ENCODE assay signal across 15 cellular contexts in the genomic region with DNA sequence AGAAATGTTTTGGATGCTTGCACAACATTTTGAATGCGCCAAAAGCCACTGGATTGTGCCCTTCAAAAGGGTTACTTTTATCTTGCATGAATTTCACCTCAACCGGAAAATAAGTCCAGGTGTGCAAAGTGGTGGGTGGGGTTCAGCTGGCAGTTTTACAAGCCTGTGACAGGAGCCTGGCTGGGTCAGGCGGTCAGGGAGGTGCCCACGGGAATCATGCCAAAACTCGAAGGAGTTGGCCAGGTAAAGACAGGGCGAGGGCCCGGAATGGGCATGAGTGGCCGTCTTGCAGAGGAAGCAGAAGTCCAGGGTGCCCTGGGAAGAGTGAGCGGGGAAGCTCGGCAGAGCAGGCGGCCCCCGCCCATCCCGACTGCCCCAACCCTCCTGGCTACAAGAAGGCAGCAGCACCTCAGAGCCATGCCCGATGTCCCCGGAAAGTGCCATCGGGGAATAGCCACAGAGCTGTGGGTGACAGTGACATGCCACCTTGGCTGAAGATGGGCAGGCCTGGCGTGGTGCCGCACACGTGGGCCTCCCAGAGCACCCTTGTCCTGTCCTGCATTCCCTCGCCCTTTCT. TPM values are rescaled to one million over a fixed set of nuclear protein-coding genes. Genes with fewer than 3 reads are reported as not detected.
DNase-seq lines count a peak whose midpoint lies in the region; ATAC-seq and TF ChIP-seq lines count a peak whose summit lies in the region.
"Had no signal": no experiment of that assay in that cellular context is flagged by ENCODE, and none has a peak within 500 bp of the region (broad histone marks: within the 10 kb centered on the region; RNA-seq: fewer than 3 reads in every experiment).

No MANE protein-coding gene starts in this region.

- H3K4me3 ChIP-seq in RWPE2 (ENCODE audit: severe bottlenecking) (no peak overlapping the region), lung (no peak overlapping the region), upper lobe of right lung (no peak overlapping the region), SK-N-SH (ENCODE audit: low read depth in 2 of 2, low read length in 1 of 2) (no peak overlapping the region)

- DNase-seq in HT-29 (ENCODE audit: low spot score) (peak; percentile 85), RWPE2 (ENCODE audit: low spot score) (no peak), lung (ENCODE audit: low spot score) (peak; percentile 46), upper lobe of right lung (peak; percentile 74), SK-N-SH (no peak), substantia nigra (lab: John Stamatoyannopoulos, UW) (no peak), globus pallidus (ENCODE audit: low spot score) (no peak)
- DNase-seq: DMS153, H9, NCI-H187, NCI-H446, NCI-H748 treated with DMSO at 0.1 percent for 48 hours, PC-3 had no signal

- TF ChIP-seq RAD21 in SK-N-SH (IDR thresholded peaks at IDR 0.05; ENCODE audit: low read length), result no peak

- TF ChIP-seq CTCF in RWPE2 (IDR thresholded peaks at IDR 0.05; ENCODE audit: poor library complexity, severe bottlenecking) (no peak), lung (IDR thresholded peaks at IDR 0.05; ENCODE audit: control extremely low read depth, extremely low read depth) (no peak), upper lobe of right lung (IDR thresholded peaks at IDR 0.05) (no peak), SK-N-SH (IDR thresholded peaks at IDR 0.05) (no peak)

- H3K4me1 ChIP-seq in RWPE2 (ENCODE audit: insufficient read depth, poor library complexity, severe bottlenecking), result peaks cover 4% of the 10 kb centered on the region
- H3K4me1 ChIP-seq in lung (ENCODE audit: control insufficient read depth in 2 of 2, insufficient read depth in 2 of 2, low read length in 2 of 2), result no peaks in the 10 kb centered on the region
- no peaks in the 10 kb centered on the region for H3K4me1 ChIP-seq in upper lobe of right lung
- H3K4me1 ChIP-seq in SK-N-SH (ENCODE audit: control insufficient read depth in 1 of 2, insufficient read depth in 2 of 2, low read depth in 1 of 2, low read length in 1 of 2), result peaks cover 0 to 25% of the 10 kb centered on the region in 2 experiments; a peak in 1 of 4 replicates

- H3K4me2 ChIP-seq in SK-N-SH, result no peak overlapping the region

- no peaks in the 10 kb centered on the region for H3K9me2 ChIP-seq in SK-N-SH

- H3F3A ChIP-seq in SK-N-SH (replicated peaks; ENCODE audit: insufficient read depth), result no peaks in the 10 kb centered on the region

- H3K27ac ChIP-seq in RWPE2 (ENCODE audit: poor library complexity, severe bottlenecking), result no peak overlapping the region
- H3K27ac ChIP-seq in lung (ENCODE audit: low read depth in 1 of 2, low read length in 1 of 2), result no peak overlapping the region
- no peak overlapping the region for H3K27ac ChIP-seq in upper lobe of right lung
- H3K27ac ChIP-seq in SK-N-SH (ENCODE audit: low read depth in 2 of 2, low read length in 1 of 2), result peak overlapping the region in 1 of 2 experiments; percentile 12; a peak in 1 of 4 replicates
- no peak overlapping the region for H3K27ac ChIP-seq in substantia nigra (ENCODE audit: low read depth, low read length, poor library complexity, severe bottlenecking)
- H3K27ac ChIP-seq: C4-2B had no signal

- H4K20me1 ChIP-seq in SK-N-SH (ENCODE audit: insufficient read depth), result no peaks in the 10 kb centered on the region

- no peak overlapping the region for H2AFZ ChIP-seq in SK-N-SH (ENCODE audit: low read depth)

- CTCF ChIA-PET in SK-N-SH (lab: Yijun Ruan, JAX), result interaction anchor here (0.8 to 1.4 kb wide), 5 partner anchors 8 to 332 kb away, joined by 3 to 4 read pairs (median 4); no protein-coding TSS in a partner anchor

- no peaks in the 10 kb centered on the region for H3K79me2 ChIP-seq in SK-N-SH (ENCODE audit: insufficient read depth)

- no peak for TF ChIP-seq EP300 in SK-N-SH (IDR thresholded peaks at IDR 0.05; ENCODE audit: borderline replicate concordance in 1 of 2, low read depth in 1 of 2, low read length in 1 of 2)

- WGBS in lung, 2 donors, result 67 to 88% methylated on average over 19 to 20 of the region's 20 CpGs
- WGBS in SK-N-SH (ENCODE audit: low lambda C conversion rate), result 88% methylated on average over 20 of the region's 20 CpGs

- H3K36me3 ChIP-seq in RWPE2 (ENCODE audit: low read depth), result no peaks in the 10 kb centered on the region
- no peaks in the 10 kb centered on the region for H3K36me3 ChIP-seq in lung (ENCODE audit: control insufficient read depth in 2 of 2, insufficient read depth in 2 of 2, low read length in 2 of 2)
- H3K36me3 ChIP-seq in upper lobe of right lung, result no peaks in the 10 kb centered on the region
- H3K36me3 ChIP-seq in SK-N-SH (replicated peaks in 1 of 2; ENCODE audit: control insufficient read depth in 1 of 2, insufficient read depth in 2 of 2, low read length in 1 of 2), result no peaks in the 10 kb centered on the region

- ATAC-seq in RWPE2 (ENCODE audit: low read depth), result peak; percentile 55
- ATAC-seq in lung (ENCODE audit: insufficient read depth, low FRiP score), result no peak
- ATAC-seq in upper lobe of right lung, result peak; percentile 57
- ATAC-seq: PC-3 had no signal

- H3K9me3 ChIP-seq in RWPE2 (ENCODE audit: severe bottlenecking) (no peaks in the 10 kb centered on the region), lung (ENCODE audit: control insufficient read depth in 2 of 2, insufficient read depth in 1 of 2, low read length in 1 of 2) (no peaks in the 10 kb centered on the region), upper lobe of right lung (no peaks in the 10 kb centered on the region), SK-N-SH (no peaks in the 10 kb centered on the region)

- H3K27me3 ChIP-seq in RWPE2 (ENCODE audit: insufficient read depth, poor library complexity, severe bottlenecking) (no peaks in the 10 kb centered on the region), lung (ENCODE audit: control insufficient read depth, insufficient read depth) (no peaks in the 10 kb centered on the region), upper lobe of right lung (no peaks in the 10 kb centered on the region), SK-N-SH (ENCODE audit: insufficient read depth) (no peaks in the 10 kb centered on the region)

- POLR2A ChIA-PET in SK-N-SH (lab: Yijun Ruan, JAX), result interaction anchor here (0.8 kb wide), 1 partner anchor 50 kb away, joined by 3 read pairs; no protein-coding TSS in a partner anchor

- H3K9ac ChIP-seq in SK-N-SH, result no peak overlapping the region

- intact Hi-C loops in upper lobe of right lung (cut with DNase I), result no loop called here

TF ChIP-seq in SK-N-SH, 30 proteins besides CTCF, POLR2A, EP300 and RAD21:
- TF ChIP-seq, protein P1, sequence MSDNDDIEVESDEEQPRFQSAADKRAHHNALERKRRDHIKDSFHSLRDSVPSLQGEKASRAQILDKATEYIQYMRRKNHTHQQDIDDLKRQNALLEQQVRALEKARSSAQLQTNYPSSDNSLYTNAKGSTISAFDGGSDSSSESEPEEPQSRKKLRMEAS (IDR thresholded peaks at IDR 0.05; ENCODE audit: low read depth), result no peak
- TF ChIP-seq JUND (IDR thresholded peaks at IDR 0.05), result no peak
- TF ChIP-seq TAF1 (IDR thresholded peaks at IDR 0.05; ENCODE audit: borderline replicate concordance, low read depth, low read length), result no peak
- TF ChIP-seq, protein P2, sequence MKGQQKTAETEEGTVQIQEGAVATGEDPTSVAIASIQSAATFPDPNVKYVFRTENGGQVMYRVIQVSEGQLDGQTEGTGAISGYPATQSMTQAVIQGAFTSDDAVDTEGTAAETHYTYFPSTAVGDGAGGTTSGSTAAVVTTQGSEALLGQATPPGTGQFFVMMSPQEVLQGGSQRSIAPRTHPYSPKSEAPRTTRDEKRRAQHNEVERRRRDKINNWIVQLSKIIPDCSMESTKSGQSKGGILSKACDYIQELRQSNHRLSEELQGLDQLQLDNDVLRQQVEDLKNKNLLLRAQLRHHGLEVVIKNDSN (IDR thresholded peaks at IDR 0.05; ENCODE audit: borderline replicate concordance, low read depth), result no peak
- no peak for TF ChIP-seq FOXM1 (IDR thresholded peaks at IDR 0.05; ENCODE audit: low read depth)
- no peak for TF ChIP-seq TEAD4 (IDR thresholded peaks at IDR 0.05; ENCODE audit: borderline replicate concordance, insufficient read depth)

RNA-seq across cellular contexts. Expression of a gene that starts 19.1 kb away (rescaled TPM):
- not detected in 2 replicates for total RNA-seq in HT-29 (2014; rRNA removed; shearing (Covaris generic))
- total RNA-seq in lung (not detected), upper lobe of right lung (not detected)
- polyA plus RNA-seq in lung (under 1 TPM; 0.05 to 0.08 TPM), SK-N-SH (2012; rRNA removed) (not detected in 2 replicates)
- polyA plus RNA-seq in SK-N-SH (2012; cell fraction: cytosol; rRNA removed), result not detected in 2 replicates
- not detected in 2 replicates for polyA plus RNA-seq in SK-N-SH (2012; cell fraction: nucleus; rRNA removed)
- total RNA-seq: H9, PC-3, SK-MEL-5 had no signal

Comparison
In these comparisons a context has a peak if more than half of its experiments do, and no peak if none do; other contexts are left out.
1. DNase-seq: peak in HT-29 (single experiment), lung (single experiment) and upper lobe of right lung (single experiment); none in RWPE2 (single experiment), SK-N-SH (single experiment), substantia nigra (0 of 49) and globus pallidus (single experiment).